ENCODE assay signal across 22 cellular contexts in the genomic region with DNA sequence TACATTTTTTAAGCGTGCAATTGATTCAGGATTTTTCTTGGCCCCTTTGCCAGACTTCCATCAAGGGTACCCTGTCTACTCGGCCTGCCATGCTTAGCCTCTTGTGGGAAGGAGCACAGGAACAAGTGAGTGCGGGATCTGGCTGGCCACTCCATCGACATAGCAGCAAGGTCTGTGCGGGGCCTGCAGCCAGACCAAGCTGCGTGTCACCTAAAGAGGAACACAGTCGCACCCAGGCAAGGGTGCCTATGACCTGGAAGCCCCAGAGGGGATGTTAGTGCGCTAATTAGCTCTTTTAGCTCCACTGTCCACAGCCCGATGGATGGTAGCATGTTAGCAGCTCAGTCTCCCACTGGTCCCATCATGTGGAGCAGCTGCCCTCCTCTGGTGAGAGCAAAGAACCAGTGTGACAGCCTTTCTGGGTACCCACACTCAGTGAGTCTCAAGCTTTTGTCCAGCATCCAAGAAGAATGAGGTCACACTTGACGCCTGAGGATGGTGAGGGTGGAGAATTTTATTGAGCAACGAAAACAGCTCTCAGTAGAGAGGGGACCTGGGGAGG. TPM values are rescaled to one million over a fixed set of nuclear protein-coding genes. Genes with fewer than 3 reads are reported as not detected.
DNase-seq lines count a peak whose midpoint lies in the region; ATAC-seq, FAIRE-seq and TF ChIP-seq lines count a peak whose summit lies in the region.
"Had no signal": no experiment of that assay in that cellular context is flagged by ENCODE, and none has a peak within 500 bp of the region (broad histone marks: within the 10 kb centered on the region; RNA-seq: fewer than 3 reads in every experiment).

No MANE protein-coding gene starts in this region.

- intact Hi-C loops in HCT116 (cut with micrococcal nuclease): no loop called here
- intact Hi-C loops in K562 (cut with micrococcal nuclease): no loop called here

- H3K27ac Mint-ChIP-seq in stimulated activated effector memory CD8-positive, alpha-beta T cell treated with anti-CD3 and anti-CD28 coated beads, Interleukin-12 subunit alpha, Interleukin-12 subunit beta, amount 100 ng/mL, for 72 hours: no peak overlapping the region
- H3K27ac Mint-ChIP-seq: HFFc6 had no signal

- FAIRE-seq in K562 (lab: Jason Lieb, UNC): no peak

- no peaks in the 10 kb centered on the region for H3K36me3 Mint-ChIP-seq in stimulated activated effector memory CD8-positive, alpha-beta T cell treated with anti-CD3 and anti-CD28 coated beads, Interleukin-12 subunit alpha, Interleukin-12 subunit beta, amount 100 ng/mL, for 72 hours

- H3K27ac ChIP-seq in HCT116 (ENCODE audit: low read depth, low read length) (no peak overlapping the region), K562 (ENCODE audit: extremely low read depth, low read depth, low read length) (no peak overlapping the region), mesendoderm (ENCODE audit: low read depth, low read length) (no peak overlapping the region)

- TF ChIP-seq POLR2A in HCT116 (IDR thresholded peaks at IDR 0.05; ENCODE audit: borderline replicate concordance, extremely low read depth, insufficient read depth, insufficient read length) (no peak), K562 (conservative IDR thresholded peaks at IDR 0.05) (no peak)

- no peaks in the 10 kb centered on the region for H3K9me3 ChIP-seq in HCT116 (ENCODE audit: control insufficient read depth in 1 of 2, insufficient read depth in 1 of 2, low read depth in 1 of 2, low read length in 2 of 2)
- no peaks in the 10 kb centered on the region for H3K9me3 ChIP-seq in K562 (replicated peaks; ENCODE audit: control insufficient read depth, insufficient read depth, low read depth, low read length)

- 0 out of 2 replicates have a peak, but pooled peaks have one; percentile 19 for TF ChIP-seq RAD21 in HCT116 (IDR thresholded peaks at IDR 0.05; ENCODE audit: low read depth)
- TF ChIP-seq RAD21 in K562 (CRISPR knock-in tag; conservative IDR thresholded peaks at IDR 0.05 in 1 of 2, IDR thresholded peaks at IDR 0.05 in 1 of 2): no peak

- no peak overlapping the region for H3K4me3 Mint-ChIP-seq in stimulated activated effector memory CD8-positive, alpha-beta T cell treated with anti-CD3 and anti-CD28 coated beads, Interleukin-12 subunit alpha, Interleukin-12 subunit beta, amount 100 ng/mL, for 72 hours
- H3K4me3 Mint-ChIP-seq: HFFc6 had no signal

- H2AFZ ChIP-seq in HCT116 (ENCODE audit: low read depth, low read length, poor library complexity, severe bottlenecking) (no peak overlapping the region), K562 (ENCODE audit: low read depth, low read length) (no peak overlapping the region)

- H3K79me2 ChIP-seq in HCT116 (ENCODE audit: insufficient read depth, low read length): no peaks in the 10 kb centered on the region
- H3K79me2 ChIP-seq in K562 (ENCODE audit: control insufficient read depth, insufficient read depth, low read length): no peaks in the 10 kb centered on the region
- no peaks in the 10 kb centered on the region for H3K79me2 ChIP-seq in mesendoderm (ENCODE audit: control insufficient read depth, insufficient read depth, low read length)

- 17% methylated on average over 10 of the region's 11 CpGs for WGBS in K562 (ENCODE audit: insufficient coverage, low coverage, missing lambda C conversion rate)
- WGBS in mesendoderm (ENCODE audit: extremely low coverage, insufficient coverage, low lambda C conversion rate): no CpG with 5 or more reads among the region's 11 CpGs

- H3K4me1 ChIP-seq in HCT116 (ENCODE audit: control insufficient read depth in 1 of 2, insufficient read depth in 2 of 2, low read length in 2 of 2): no peaks in the 10 kb centered on the region
- no peaks in the 10 kb centered on the region for H3K4me1 ChIP-seq in K562 (replicated peaks in 1 of 2; ENCODE audit: control insufficient read depth in 2 of 2, insufficient read depth in 2 of 2, low read length in 2 of 2)
- no peaks in the 10 kb centered on the region for H3K4me1 ChIP-seq in mesendoderm (ENCODE audit: control insufficient read depth, low read depth, low read length)

- peaks cover 3% of the 10 kb centered on the region for H3K9me3 Mint-ChIP-seq in stimulated activated effector memory CD8-positive, alpha-beta T cell treated with anti-CD3 and anti-CD28 coated beads, Interleukin-12 subunit alpha, Interleukin-12 subunit beta, amount 100 ng/mL, for 72 hours
- H3K9me3 Mint-ChIP-seq: HFFc6 had no signal

- no peak overlapping the region for H2BK5ac ChIP-seq in mesendoderm (ENCODE audit: low read length)

- RAD21 ChIA-PET in HCT116 (lab: Charles Lee; ENCODE audit: low non-redundant PET in 1 of 2, low total read pairs in 2 of 2, uncharacterized antibody in 2 of 2, unreplicated experiment in 2 of 2): no interaction called here

- no peak overlapping the region for H2AK5ac ChIP-seq in mesendoderm (ENCODE audit: low read length)

- H3K56ac ChIP-seq in mesendoderm (ENCODE audit: low read length): no peak overlapping the region

- no peak overlapping the region for H3K18ac ChIP-seq in mesendoderm (ENCODE audit: low read length)

- in situ Hi-C loops in K562 (cut with MboI): no loop called here

- H3K4me1 Mint-ChIP-seq in stimulated activated effector memory CD8-positive, alpha-beta T cell treated with anti-CD3 and anti-CD28 coated beads, Interleukin-12 subunit alpha, Interleukin-12 subunit beta, amount 100 ng/mL, for 72 hours: no peaks in the 10 kb centered on the region

- CTCF ChIA-PET in HCT116 (lab: Charles Lee): no interaction called here
- CTCF ChIA-PET in K562 (lab: Yijun Ruan, JAX; ENCODE audit: low intra/inter-chr PET ratio): no interaction called here

- TF ChIP-seq CTCF in HCT116 (IDR thresholded peaks at IDR 0.05 in 2 of 3, conservative IDR thresholded peaks at IDR 0.05 in 1 of 3; ENCODE audit: borderline replicate concordance in 1 of 3, insufficient read depth in 1 of 3, low read depth in 2 of 3, low read length in 2 of 3): no peak
- no peak for TF ChIP-seq CTCF in K562 (IDR thresholded peaks at IDR 0.05 in 2 of 3, conservative IDR thresholded peaks at IDR 0.05 in 1 of 3; ENCODE audit: insufficient read depth in 2 of 3, low read depth in 1 of 3, low read length in 3 of 3)

- H3K23ac ChIP-seq in mesendoderm (ENCODE audit: low read length): no peak overlapping the region

- H3K79me1 ChIP-seq in mesendoderm (ENCODE audit: low read length): no peaks in the 10 kb centered on the region

- H2BK120ac ChIP-seq in mesendoderm (ENCODE audit: low read depth, low read length): no peak overlapping the region

- BruUV-seq in HCT116 (replicated peaks; lab: Mats Ljungman, UMichigan): no TSS peak
- no TSS peak for BruUV-seq in K562 (replicated peaks; lab: Mats Ljungman, UMichigan)

- POLR2A ChIA-PET in HCT116 (lab: Charles Lee) (no interaction called here), K562 (lab: Yijun Ruan, JAX) (interaction anchor here (0.7 kb wide), 1 partner anchor 9 kb away, joined by 3 read pairs; no protein-coding TSS in a partner anchor)

- no peak overlapping the region for H3K4ac ChIP-seq in mesendoderm (ENCODE audit: low read depth, low read length)

- H3K4me2 ChIP-seq in HCT116 (ENCODE audit: low read length): no peak overlapping the region
- H3K4me2 ChIP-seq in K562 (ENCODE audit: insufficient read depth, low read length): no peak overlapping the region
- H3K4me2 ChIP-seq in mesendoderm (ENCODE audit: low read length): no peak overlapping the region

- DNase-seq in ELF-1 (ENCODE audit: low read depth, low spot score) (peak; percentile 1), HCT116 (ENCODE audit: low read depth, low spot score) (no peak), K562 (ENCODE audit: extremely low read depth in 1 of 4, low spot score in 3 of 4) (no peak), mesendoderm (peak; percentile 16)
- DNase-seq in stimulated activated CD4-positive, alpha-beta T cell treated with anti-CD3 and anti-CD28 coated beads, Interleukin-2, amount 100 ng/mL, for 48 hours: no peak
- DNase-seq in stimulated activated effector memory CD8-positive, alpha-beta T cell treated with anti-CD3 and anti-CD28 coated beads, Interleukin-12 subunit alpha, Interleukin-12 subunit beta, amount 100 ng/mL, for 72 hours (ENCODE audit: low spot score in 2 of 2): no peak
- DNase-seq: C1 segment of cervical spinal cord, DMS79, GOT3, HFFc6, Kasumi-1, MM.1S, NCI-H1092, NCI-H1436 treated with DMSO at 0.1 percent for 48 hours, NCI-H2081, NCI-H446 treated with DMSO at 0.1 percent for 48 hours, OCI-M1, SIG-M5, T-helper 1 cell had no signal

- H4K8ac ChIP-seq in mesendoderm (ENCODE audit: low read depth, low read length): no peak overlapping the region

- H2BK15ac ChIP-seq in mesendoderm (replicated peaks; ENCODE audit: low read depth): no peak overlapping the region

- H4K20me1 ChIP-seq in HCT116 (ENCODE audit: insufficient read depth): no peaks in the 10 kb centered on the region
- H4K20me1 ChIP-seq in K562 (replicated peaks; ENCODE audit: control insufficient read depth, insufficient read depth, low read length): no peaks in the 10 kb centered on the region

- H4K5ac ChIP-seq in mesendoderm (ENCODE audit: low read length): no peak overlapping the region

- H3K9me1 ChIP-seq in K562 (ENCODE audit: control insufficient read depth, insufficient read depth, low read length): no peaks in the 10 kb centered on the region

- no peaks in the 10 kb centered on the region for H3K27me3 ChIP-seq in HCT116 (ENCODE audit: insufficient read depth, low read length)
- no peaks in the 10 kb centered on the region for H3K27me3 ChIP-seq in K562 (ENCODE audit: control insufficient read depth in 2 of 2, insufficient read depth in 2 of 2, low read length in 2 of 2)
- no peaks in the 10 kb centered on the region for H3K27me3 ChIP-seq in mesendoderm (ENCODE audit: insufficient read depth, low read length, poor library complexity)

- H3K36me3 ChIP-seq in HCT116 (ENCODE audit: control insufficient read depth in 1 of 2, insufficient read depth in 2 of 2, low read length in 2 of 2): no peaks in the 10 kb centered on the region
- H3K36me3 ChIP-seq in K562 (ENCODE audit: control insufficient read depth, insufficient read depth, low read length): no peaks in the 10 kb centered on the region
- no peaks in the 10 kb centered on the region for H3K36me3 ChIP-seq in mesendoderm (ENCODE audit: control insufficient read depth, insufficient read depth, low read length)

- ATAC-seq in HCT116: no peak
- ATAC-seq in K562: peak; percentile 65; the same call in 2 of the 3 replicates
- no peak for ATAC-seq in stimulated activated effector memory CD8-positive, alpha-beta T cell treated with anti-CD3 and anti-CD28 coated beads, Interleukin-12 subunit alpha, Interleukin-12 subunit beta, amount 100 ng/mL, for 72 hours
- no peak for ATAC-seq in HG03025 (IDR thresholded peaks at IDR 0.05; ENCODE audit: low FRiP score, unreplicated experiment)

- H3K9ac ChIP-seq in HCT116 (ENCODE audit: low read length) (no peak overlapping the region), K562 (ENCODE audit: insufficient read depth in 1 of 2, low read depth in 2 of 2, low read length in 2 of 2) (no peak overlapping the region), mesendoderm (ENCODE audit: low read length) (no peak overlapping the region)

- H3K4me3 ChIP-seq in HCT116 (replicated peaks in 1 of 2; ENCODE audit: low read depth in 1 of 2, low read length in 2 of 2): no peak overlapping the region
- no peak overlapping the region for H3K4me3 ChIP-seq in K562
- H3K4me3 ChIP-seq in mesendoderm (ENCODE audit: low read length): no peak overlapping the region

- TF ChIP-seq EP300 in K562 (IDR thresholded peaks at IDR 0.05; ENCODE audit: low read length): no peak

- no peaks in the 10 kb centered on the region for H3K9me2 ChIP-seq in HCT116 (ENCODE audit: insufficient read depth)

RNA-seq across cellular contexts. Expression of gene FTMT, which starts 38.7 kb away (rescaled TPM):
- total RNA-seq in HCT116 (2021; ENCODE audit: unreplicated experiment): not detected
- polyA plus RNA-seq in HCT116 (2012): not detected in 2 replicates
- total RNA-seq in K562 (2011; cell fraction: chromatin; rRNA removed; ENCODE audit: low replicate concordance): not detected in 2 replicates
- total RNA-seq in K562 (2011; cell fraction: nucleolus; rRNA removed): not detected in 2 replicates
- total RNA-seq in K562 (2011; cell fraction: nucleoplasm; rRNA removed): not detected in 2 replicates
- not detected in 2 replicates for total RNA-seq in K562 (2014; rRNA removed)
- total RNA-seq in K562 (2014; rRNA removed; fragmentation: Illumina TruSeq; extraction: Trizol): not detected in 2 replicates
- not detected in 2 replicates for total RNA-seq in K562 (2015; rRNA removed; fragmentation: Illumina TruSeq; extraction: Trizol)
- total RNA-seq in K562 (2021): not detected in 2 replicates
- polyA plus RNA-seq in K562 (2011; rRNA removed): not detected in 2 replicates
- not detected in 2 replicates for polyA plus RNA-seq in K562 (2011; cell fraction: cytosol; rRNA removed)
- polyA plus RNA-seq in K562 (2011; cell fraction: nucleus; rRNA removed): not detected in 2 replicates
- not detected in 2 replicates for polyA plus RNA-seq in K562 (2012)
- polyA plus RNA-seq in K562 (2014; fragmentation: Illumina TruSeq; extraction: Trizol): not detected in 2 replicates
- not detected for polyA plus RNA-seq in K562 (2014; fragmentation: Nextera tagmentation; extraction: Ambion mirVana)
- not detected in 2 replicates for polyA plus RNA-seq in K562 (2014; rRNA removed)
- polyA minus RNA-seq in K562 (2011; rRNA and poly(A)+ RNA removed): not detected in 2 replicates
- not detected in 2 replicates for polyA minus RNA-seq in K562 (2011; cell fraction: cytosol; rRNA and poly(A)+ RNA removed)
- polyA minus RNA-seq in K562 (2011; cell fraction: nucleus; rRNA and poly(A)+ RNA removed): not detected in 2 replicates
- polyA plus RNA-seq in mesendoderm (2013, experiment 1 of 2): not detected
- polyA plus RNA-seq in mesendoderm (2013, experiment 2 of 2): not detected
- total RNA-seq: G401, HFFc6, HT-29 had no signal

Comparison
In these comparisons a context has a peak if more than half of its experiments do, and no peak if none do; other contexts are left out.
1. DNase-seq: peak in ELF-1 (single experiment) and mesendoderm (single experiment); none in HCT116 (single experiment), K562 (0 of 4), stimulated activated CD4-positive, alpha-beta T cell treated with anti-CD3 and anti-CD28 coated beads, Interleukin-2, amount 100 ng/mL, for 48 hours (0 of 2) and stimulated activated effector memory CD8-positive, alpha-beta T cell treated with anti-CD3 and anti-CD28 coated beads, Interleukin-12 subunit alpha, Interleukin-12 subunit beta, amount 100 ng/mL, for 72 hours (0 of 2).